In the genomic region with DNA sequence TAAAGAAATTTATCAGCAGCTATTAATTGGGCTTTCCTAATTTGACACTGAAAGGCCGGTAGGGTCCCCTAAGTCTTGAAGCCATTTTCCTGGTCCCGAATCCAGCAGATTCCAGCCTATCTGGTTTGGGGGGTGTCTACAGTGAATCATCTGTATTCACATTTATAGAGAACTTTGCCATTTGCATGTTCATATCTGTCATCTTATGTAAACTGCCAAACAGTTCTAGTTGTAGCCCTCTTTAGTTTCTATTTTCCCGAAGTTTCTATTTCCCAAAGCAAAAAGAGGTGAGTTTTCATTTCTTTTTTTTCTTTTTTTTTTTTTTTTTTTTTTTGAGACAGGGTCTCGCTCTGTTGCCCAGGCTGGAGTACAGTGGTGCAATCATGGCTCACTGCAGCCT, we compare ENCODE assay signal across 9 cellular contexts.
"Had no signal": no experiment of that assay in that cellular context is flagged by ENCODE, and none has a peak within 500 bp of the region (broad histone marks: within the 10 kb centered on the region; RNA-seq: fewer than 3 reads in every experiment).

No MANE protein-coding gene starts in this region.

- ATAC-seq: HCT116, HepG2 had no signal

- H3K27ac ChIP-seq: GM23248, HL-60 had no signal

- DNase-seq: GM23248, GOT3, H7, KBM-7 had no signal

- H3K36me3 ChIP-seq: HAP-1 had no signal

- H3K4me3 ChIP-seq: GM23248, HAP-1 had no signal

- H3K4me1 ChIP-seq: HAP-1 had no signal

- H3K9ac ChIP-seq: GM23248 had no signal

- H3K4me3 Mint-ChIP-seq: IgD-negative memory B cell had no signal

- H3K27ac Mint-ChIP-seq: IgD-negative memory B cell had no signal

- H3K4me1 Mint-ChIP-seq: IgD-negative memory B cell had no signal

- H3K9me3 ChIP-seq: HAP-1 had no signal

- H3K27me3 Mint-ChIP-seq: IgD-negative memory B cell had no signal

- H3K36me3 Mint-ChIP-seq: IgD-negative memory B cell had no signal
